9 cellular contexts compared by ENCODE assay signal in genomic region chr14:71597955-71598659, GRCh38.
A peak's percentile ranks its signal among the peaks of the same experiment; 100 is the strongest.
DNase-seq lines count a peak whose midpoint lies in the region; ATAC-seq, FAIRE-seq and TF ChIP-seq lines count a peak whose summit lies in the region.
"Had no signal": no experiment of that assay in that cellular context is flagged by ENCODE, and none has a peak within 500 bp of the region (broad histone marks: within the 10 kb centered on the region; RNA-seq: fewer than 3 reads in every experiment).

No MANE protein-coding gene starts in this region.

- ATAC-seq in GM19467 (IDR thresholded peaks at IDR 0.05; ENCODE audit: unreplicated experiment) = peak; percentile 76
- ATAC-seq in HG03460 (IDR thresholded peaks at IDR 0.05; ENCODE audit: unreplicated experiment) = peak; percentile 79
- no peak for ATAC-seq in pancreas
- no peak for ATAC-seq in HG02571 (IDR thresholded peaks at IDR 0.05; ENCODE audit: unreplicated experiment)
- no peak for ATAC-seq in heart left ventricle

- peak overlapping the region; percentile 46 for H3K27ac Mint-ChIP-seq in activated CD4-positive, alpha-beta memory T cell treated with anti-CD3 and anti-CD28 coated beads, Interleukin-2, amount 10 ng/mL, durations not matched to agents 7 days and 5 days

- H3K36me3 ChIP-seq in pancreas (no peaks in the 10 kb centered on the region), MG63 (no peaks in the 10 kb centered on the region), heart left ventricle (no peaks in the 10 kb centered on the region)

- FAIRE-seq in pancreas (lab: Jason Lieb, UNC) = no peak

- peaks cover 49% of the 10 kb centered on the region for H3K4me1 Mint-ChIP-seq in activated CD4-positive, alpha-beta memory T cell treated with anti-CD3 and anti-CD28 coated beads, Interleukin-2, amount 10 ng/mL, durations not matched to agents 7 days and 5 days

- CTCF ChIA-PET in activated CD4-positive, alpha-beta memory T cell treated with anti-CD3 and anti-CD28 coated beads, Interleukin-2, amount 10 ng/mL, durations not matched to agents 7 days and 5 days (lab: Charles Lee) = interaction anchor here (1.6 kb wide), 1 partner anchor 39 kb away, joined by 3 read pairs; no protein-coding TSS in a partner anchor

- no peaks in the 10 kb centered on the region for H3K27me3 Mint-ChIP-seq in activated CD4-positive, alpha-beta memory T cell treated with anti-CD3 and anti-CD28 coated beads, Interleukin-2, amount 10 ng/mL, durations not matched to agents 7 days and 5 days

- POLR2A ChIA-PET in activated CD4-positive, alpha-beta memory T cell treated with anti-CD3 and anti-CD28 coated beads, Interleukin-2, amount 10 ng/mL, durations not matched to agents 7 days and 5 days (lab: Charles Lee) = no interaction called here

- no peak for TF ChIP-seq CTCF in pancreas (IDR thresholded peaks at IDR 0.05)
- TF ChIP-seq CTCF in heart left ventricle (IDR thresholded peaks at IDR 0.05) = no peak

- peaks cover 48% of the 10 kb centered on the region for H3K36me3 Mint-ChIP-seq in activated CD4-positive, alpha-beta memory T cell treated with anti-CD3 and anti-CD28 coated beads, Interleukin-2, amount 10 ng/mL, durations not matched to agents 7 days and 5 days (ENCODE audit: low read depth)

- peak overlapping the region; percentile 34; the same call in 1 of the 2 replicates for H3K4me3 ChIP-seq in GM08714 (ENCODE audit: low read length)
- no peak overlapping the region for H3K4me3 ChIP-seq in pancreas
- no peak overlapping the region for H3K4me3 ChIP-seq in MG63
- no peak overlapping the region for H3K4me3 ChIP-seq in heart left ventricle

- no peak overlapping the region for H3K27ac ChIP-seq in pancreas
- H3K27ac ChIP-seq in heart left ventricle = no peak overlapping the region

- H3K9me3 Mint-ChIP-seq in activated CD4-positive, alpha-beta memory T cell treated with anti-CD3 and anti-CD28 coated beads, Interleukin-2, amount 10 ng/mL, durations not matched to agents 7 days and 5 days = peaks cover 13% of the 10 kb centered on the region

- H3K9me3 ChIP-seq in pancreas (no peaks in the 10 kb centered on the region), MG63 (no peaks in the 10 kb centered on the region), heart left ventricle (peaks cover 0 to 26% (median 10%) of the 10 kb centered on the region in 12 donors)

- no peaks in the 10 kb centered on the region for H3K27me3 ChIP-seq in pancreas
- H3K27me3 ChIP-seq in MG63 = no peaks in the 10 kb centered on the region
- H3K27me3 ChIP-seq in heart left ventricle = no peaks in the 10 kb centered on the region

- no peak overlapping the region for H3K4me3 Mint-ChIP-seq in activated CD4-positive, alpha-beta memory T cell treated with anti-CD3 and anti-CD28 coated beads, Interleukin-2, amount 10 ng/mL, durations not matched to agents 7 days and 5 days

- intact Hi-C loops in pancreas (cut with DNase I) (no loop called here), heart left ventricle (cut with DNase I) (no loop called here)

- no peak for TF ChIP-seq POLR2A in heart left ventricle (IDR thresholded peaks at IDR 0.05)

- 91 to 95% methylated on average over 4 of the region's 4 CpGs for WGBS in pancreas, 2 donors
- 91 to 97% (median 95%) methylated on average over 4 of the region's 4 CpGs for WGBS in heart left ventricle, 4 donors

- DNase-seq in activated CD4-positive, alpha-beta memory T cell treated with anti-CD3 and anti-CD28 coated beads, Interleukin-2, amount 10 ng/mL, durations not matched to agents 7 days and 5 days = peak; percentile 30
- no peak for DNase-seq in pancreas
- no peak for DNase-seq in MG63
- DNase-seq in heart left ventricle = no peak
- DNase-seq: SHP77 treated with DMSO at 0.1 percent for 48 hours had no signal

- H3K4me1 ChIP-seq in pancreas (no peaks in the 10 kb centered on the region), heart left ventricle (peaks cover 0 to 9% (median 0%) of the 10 kb centered on the region in 12 donors)

Comparison
In these comparisons a context has a peak if more than half of its experiments do, and no peak if none do; other contexts are left out.
1. ATAC-seq: peak in GM19467 (single experiment) and HG03460 (single experiment); none in pancreas (0 of 4), HG02571 (single experiment) and heart left ventricle (0 of 4).